8 cellular contexts compared by ENCODE assay signal in the genomic region with DNA sequence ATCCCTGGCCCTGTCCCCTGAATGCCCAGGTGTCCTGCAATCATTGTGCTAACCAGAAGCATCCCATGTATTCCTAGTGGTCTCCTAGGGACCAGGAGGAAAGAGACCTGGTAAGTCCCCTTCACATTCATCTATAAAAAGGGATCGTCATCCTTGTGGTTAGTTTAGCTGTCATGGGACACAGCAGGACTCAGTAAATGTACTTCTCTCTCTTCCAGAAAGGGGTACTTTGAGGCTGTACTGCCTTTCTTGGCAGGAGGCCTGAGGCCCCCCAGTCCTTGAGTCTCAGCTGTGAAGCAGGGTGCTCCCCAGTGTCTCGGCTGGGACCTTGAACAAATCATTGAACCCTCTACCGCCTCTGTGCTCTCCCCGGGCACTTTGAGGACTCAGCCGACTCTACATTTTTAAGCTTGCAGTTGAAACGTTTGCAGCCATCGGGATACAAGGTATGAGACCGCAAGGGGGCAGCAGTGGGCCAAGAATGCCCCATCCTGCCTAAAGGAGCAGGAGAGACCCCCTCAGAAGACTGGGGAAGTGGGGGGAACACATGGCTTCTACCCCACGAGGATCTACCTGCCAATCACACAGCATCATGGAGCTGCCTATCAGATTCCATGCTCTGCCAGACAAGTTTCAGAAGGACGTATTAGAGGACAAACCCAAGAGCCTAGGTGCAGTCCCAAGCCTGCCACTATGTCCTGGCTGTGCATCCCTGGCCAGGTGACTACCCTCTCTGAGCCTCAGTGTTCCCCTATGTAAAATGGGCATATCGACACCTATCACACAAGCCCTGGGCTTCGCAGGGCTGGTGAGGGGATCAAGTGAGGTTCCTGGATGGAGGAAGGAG. TPM values are rescaled to one million over a fixed set of nuclear protein-coding genes. Genes with fewer than 3 reads are reported as not detected.
DNase-seq lines count a peak whose midpoint lies in the region; ATAC-seq lines count a peak whose summit lies in the region.

No MANE protein-coding gene starts in this region.

- ATAC-seq in HG03354 (IDR thresholded peaks at IDR 0.05; ENCODE audit: poor library complexity, severe bottlenecking, unreplicated experiment) (peak; percentile 32), GM21723 (IDR thresholded peaks at IDR 0.05; ENCODE audit: unreplicated experiment) (no peak)

- DNase-seq in Caki2 (ENCODE audit: low read depth) (peak; percentile 39), SK-MEL-5 (ENCODE audit: low read depth, low spot score) (peak; percentile 78), germinal center (ENCODE audit: low spot score) (peak; percentile 86), pons (ENCODE audit: low spot score) (peak; percentile 65), ureter (ENCODE audit: low spot score) (peak; percentile 69)
- DNase-seq in activated gamma-delta T cell treated with anti-CD3 and anti-CD28 coated beads, Interleukin-2, amount 50 U/mL, for 16 hours (ENCODE audit: low read depth), result peak; percentile 72

- in situ Hi-C loops in Caki2 (cut with HindIII; ENCODE audit: low pct_unique_long_range_greater_than_20kb, low sequenced_read_pairs), result no loop called here
- in situ Hi-C loops in SK-MEL-5 (cut with HindIII; ENCODE audit: low pct_unique_long_range_greater_than_20kb, low sequenced_read_pairs), result no loop called here

RNA-seq across cellular contexts. Expression of gene PHYKPL, which starts 2.4 kb away (rescaled TPM):
- 31.0 and 34.8 TPM in 2 replicates for total RNA-seq in Caki2 (2014; rRNA removed; shearing (Covaris generic); ENCODE audit: low replicate concordance)
- 7.7 and 13.0 TPM in 2 replicates for total RNA-seq in SK-MEL-5 (2014; rRNA removed; shearing (Covaris generic))
- polyA plus RNA-seq in SK-MEL-5 (2015; cell fraction: cytosol; rRNA removed), result 10.0 and 11.2 TPM in 2 replicates
- 108 and 124 TPM in 2 replicates for polyA plus RNA-seq in SK-MEL-5 (2015; cell fraction: nucleus; rRNA removed)
- 132 TPM for total RNA-seq in ureter

RNA-seq across cellular contexts. Expression of gene HNRNPAB, which starts 30.6 kb away (rescaled TPM):
- 166 and 175 TPM in 2 replicates for total RNA-seq in Caki2 (2014; rRNA removed; shearing (Covaris generic); ENCODE audit: low replicate concordance)
- total RNA-seq in SK-MEL-5 (2014; rRNA removed; shearing (Covaris generic)), result 42.2 and 52.1 TPM in 2 replicates
- 170 and 202 TPM in 2 replicates for polyA plus RNA-seq in SK-MEL-5 (2015; cell fraction: cytosol; rRNA removed)
- polyA plus RNA-seq in SK-MEL-5 (2015; cell fraction: nucleus; rRNA removed), result 85.7 and 92.2 TPM in 2 replicates
- total RNA-seq in ureter, result 180 TPM

RNA-seq across cellular contexts. Expression of gene GMCL2, which starts 47.8 kb away (rescaled TPM):
- total RNA-seq in Caki2 (2014; rRNA removed; shearing (Covaris generic); ENCODE audit: low replicate concordance), result not detected in 2 replicates
- not detected in 2 replicates for total RNA-seq in SK-MEL-5 (2014; rRNA removed; shearing (Covaris generic))
- polyA plus RNA-seq in SK-MEL-5 (2015; cell fraction: cytosol; rRNA removed), result not detected in 2 replicates
- polyA plus RNA-seq in SK-MEL-5 (2015; cell fraction: nucleus; rRNA removed), result not detected in 2 replicates
- total RNA-seq in ureter, result not detected
